In genomic region chr17:17235212-17236174, GRCh38 we compare ENCODE assay signal across 8 cellular contexts.
A peak's percentile ranks its signal among the peaks of the same experiment; 100 is the strongest.
DNase-seq lines count a peak whose midpoint lies in the region; ATAC-seq and TF ChIP-seq lines count a peak whose summit lies in the region.

No MANE protein-coding gene starts in this region.

- peaks cover 22% of the 10 kb centered on the region for H3K79me2 ChIP-seq in parathyroid adenoma

- peak overlapping the region; percentile 96 for H3K4me3 Mint-ChIP-seq in T-helper 1 cell treated with Interleukin-12 subunit alpha and Interleukin-12 subunit beta and Interleukin-4 antibody, amounts not matched to agents 30 μg/mL and 1 μg/mL, for 36 hours

- H2AFZ ChIP-seq in parathyroid adenoma: no peak overlapping the region

- DNase-seq in T-helper 1 cell: no peak
- DNase-seq in SK-N-MC (ENCODE audit: low read depth, low spot score): no peak
- DNase-seq in fibroblast of mammary gland (ENCODE audit: low read depth): peak; percentile 50
- no peak for DNase-seq in NCI-H128 (lab: John Stamatoyannopoulos, UW; ENCODE audit: unreplicated experiment)
- DNase-seq in activated effector memory CD4-positive, alpha-beta T cell treated with anti-CD3 and anti-CD28 coated beads, Interleukin-2, amount 50 U/mL, for 16 hours: no peak

- H3K4me2 ChIP-seq in parathyroid adenoma (ENCODE audit: low read length): peak overlapping the region; percentile 86

- H3K27ac Mint-ChIP-seq in T-helper 1 cell treated with Interleukin-12 subunit alpha and Interleukin-12 subunit beta and Interleukin-4 antibody, amounts not matched to agents 30 μg/mL and 1 μg/mL, for 36 hours: peak overlapping the region; percentile 65

- H3K27me3 ChIP-seq in parathyroid adenoma (ENCODE audit: control insufficient read depth, insufficient read depth, low read length): no peaks in the 10 kb centered on the region

- no peak for ATAC-seq in GM18861 (IDR thresholded peaks at IDR 0.05; ENCODE audit: unreplicated experiment)

- H3K9ac ChIP-seq in SK-N-MC (ENCODE audit: insufficient read length) (peak overlapping the region; percentile 100), parathyroid adenoma (no peak overlapping the region)

- H3K36me3 ChIP-seq in SK-N-MC (ENCODE audit: insufficient read depth, low read length): peaks cover 14% of the 10 kb centered on the region; the same call in 1 of the 2 replicates
- H3K36me3 ChIP-seq in parathyroid adenoma (ENCODE audit: control insufficient read depth, insufficient read depth, low read length): no peaks in the 10 kb centered on the region

- H3K36me3 Mint-ChIP-seq in T-helper 1 cell treated with Interleukin-12 subunit alpha and Interleukin-12 subunit beta and Interleukin-4 antibody, amounts not matched to agents 30 μg/mL and 1 μg/mL, for 36 hours (ENCODE audit: low read depth): peaks cover 10% of the 10 kb centered on the region

- peaks cover 21% of the 10 kb centered on the region for H3K4me1 Mint-ChIP-seq in T-helper 1 cell treated with Interleukin-12 subunit alpha and Interleukin-12 subunit beta and Interleukin-4 antibody, amounts not matched to agents 30 μg/mL and 1 μg/mL, for 36 hours (ENCODE audit: low read depth)

- H3K4me1 ChIP-seq in parathyroid adenoma: peaks cover 4% of the 10 kb centered on the region

- no peaks in the 10 kb centered on the region for H3K27me3 Mint-ChIP-seq in T-helper 1 cell treated with Interleukin-12 subunit alpha and Interleukin-12 subunit beta and Interleukin-4 antibody, amounts not matched to agents 30 μg/mL and 1 μg/mL, for 36 hours (ENCODE audit: low read depth)

- TF ChIP-seq CTCF in fibroblast of mammary gland (conservative IDR thresholded peaks at IDR 0.05; ENCODE audit: control insufficient read depth, insufficient read depth, low read depth, low read length) (no peak), parathyroid adenoma (IDR thresholded peaks at IDR 0.05) (no peak)

- H3K4me3 ChIP-seq in SK-N-MC (peak overlapping the region; percentile 95), fibroblast of mammary gland (ENCODE audit: control insufficient read depth, low read depth, low read length) (peak overlapping the region; percentile 96), parathyroid adenoma (ENCODE audit: low read depth, low read length) (peak overlapping the region; percentile 98)

- no peaks in the 10 kb centered on the region for H3K9me3 ChIP-seq in SK-N-MC (ENCODE audit: low read depth, low read length)
- H3K9me3 ChIP-seq in parathyroid adenoma (ENCODE audit: control insufficient read depth, low read length): no peaks in the 10 kb centered on the region

- H3K9me3 Mint-ChIP-seq in T-helper 1 cell treated with Interleukin-12 subunit alpha and Interleukin-12 subunit beta and Interleukin-4 antibody, amounts not matched to agents 30 μg/mL and 1 μg/mL, for 36 hours: no peaks in the 10 kb centered on the region

- no peak overlapping the region for H3K27ac ChIP-seq in SK-N-MC
- peak overlapping the region; percentile 98 for H3K27ac ChIP-seq in parathyroid adenoma
